ENCODE assay signal across 17 cellular contexts in the genomic region with DNA sequence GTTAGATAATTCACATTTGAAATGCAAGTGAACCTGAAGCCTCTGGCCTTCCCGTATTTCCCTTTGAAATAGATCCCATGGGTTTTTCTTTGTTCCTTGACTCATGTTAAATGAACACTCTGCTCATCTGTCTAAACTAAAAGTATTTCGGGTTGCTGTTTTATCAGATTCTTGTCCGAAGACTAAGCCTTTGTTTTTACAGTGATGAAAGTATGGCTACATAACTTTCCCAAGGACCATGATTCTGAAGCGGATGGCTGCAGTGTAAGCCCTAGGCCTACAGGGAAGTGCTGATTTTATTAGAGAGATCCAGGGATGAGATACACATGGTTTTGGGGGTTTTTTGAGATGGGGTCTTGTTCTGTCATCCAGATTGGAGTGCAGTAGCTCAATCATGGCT.
DNase-seq lines count a peak whose midpoint lies in the region; ATAC-seq and TF ChIP-seq lines count a peak whose summit lies in the region.
"Had no signal": no experiment of that assay in that cellular context is flagged by ENCODE, and none has a peak within 500 bp of the region (broad histone marks: within the 10 kb centered on the region; RNA-seq: fewer than 3 reads in every experiment).

No MANE protein-coding gene starts in this region.

- no peaks in the 10 kb centered on the region for H4K20me1 ChIP-seq in GM23338 (replicated peaks; ENCODE audit: insufficient read depth)

- peak overlapping the region; percentile 56; the same call in 1 of the 2 replicates for H3K27ac Mint-ChIP-seq in GM23338
- H3K27ac Mint-ChIP-seq in Calu3 (ENCODE audit: unreplicated experiment), result no peak overlapping the region
- H3K27ac Mint-ChIP-seq: CD14-positive monocyte had no signal

- peak overlapping the region; percentile 62; the same call in 1 of the 2 replicates for H3K27ac ChIP-seq in GM23338 (ENCODE audit: low read depth)
- H3K27ac ChIP-seq in neuronal stem cell (replicated peaks; ENCODE audit: low read length), result no peak overlapping the region
- H3K27ac ChIP-seq: 22Rv1, GM23248 had no signal

- no peak overlapping the region for H4K91ac ChIP-seq in neuronal stem cell (ENCODE audit: low read depth, low read length, poor library complexity)

- H2BK12ac ChIP-seq in neuronal stem cell (ENCODE audit: low read length), result no peak overlapping the region

- H3K79me2 ChIP-seq in GM23338 (replicated peaks; ENCODE audit: insufficient read depth), result no peaks in the 10 kb centered on the region

- no peak overlapping the region for H2BK5ac ChIP-seq in neuronal stem cell (ENCODE audit: low read length)

- no peak overlapping the region for H3K18ac ChIP-seq in neuronal stem cell (ENCODE audit: low read length)

- H3K4me1 Mint-ChIP-seq in GM23338 (peaks cover 13% of the 10 kb centered on the region; the same call in 2 of the 3 replicates), Calu3 (ENCODE audit: low read depth, unreplicated experiment) (no peaks in the 10 kb centered on the region)
- H3K4me1 Mint-ChIP-seq: CD14-positive monocyte; CD8-positive, alpha-beta memory T cell; IgD-negative memory B cell had no signal

- DNase-seq in GM23338 (ENCODE audit: low spot score) (no peak), astrocyte of the spinal cord (ENCODE audit: low read depth, low spot score) (peak; percentile 34), hepatic stellate cell (ENCODE audit: low spot score) (peak; percentile 5), neuronal stem cell (ENCODE audit: low spot score) (no peak), Calu3 (no peak), mesenteric fat pad (ENCODE audit: low spot score) (no peak), GM03348 (ENCODE audit: low spot score) (no peak), amniotic stem cell (lab: John Stamatoyannopoulos, UW) (no peak)
- DNase-seq: Caco-2; CD8-positive, alpha-beta memory T cell; DMS53; GF-D8; GM23248 had no signal

- no peak overlapping the region for H3K9ac ChIP-seq in neuronal stem cell (ENCODE audit: low read depth, low read length, poor library complexity)
- H3K9ac ChIP-seq: GM23248 had no signal

- no peaks in the 10 kb centered on the region for H3K9me2 ChIP-seq in GM23338 (ENCODE audit: insufficient read depth)

- H3K79me1 ChIP-seq in neuronal stem cell (ENCODE audit: low read depth, low read length), result no peaks in the 10 kb centered on the region

- H3K27me3 ChIP-seq in GM23338 (ENCODE audit: insufficient read depth) (no peaks in the 10 kb centered on the region), neuronal stem cell (ENCODE audit: control insufficient read depth in 3 of 3, insufficient read depth in 3 of 3, low read depth in 1 of 3, low read length in 3 of 3) (no peaks in the 10 kb centered on the region)

- H3K36me3 ChIP-seq in GM23338 (ENCODE audit: insufficient read depth) (no peaks in the 10 kb centered on the region), neuronal stem cell (replicated peaks in 1 of 2; ENCODE audit: control insufficient read depth in 2 of 2, insufficient read depth in 2 of 2, low read length in 2 of 2) (no peaks in the 10 kb centered on the region)
- H3K36me3 ChIP-seq: HAP-1 had no signal

- no peak overlapping the region for H2BK120ac ChIP-seq in neuronal stem cell (ENCODE audit: low read depth, low read length)

- peaks cover 3% of the 10 kb centered on the region for H3K27me3 Mint-ChIP-seq in GM23338 (ENCODE audit: insufficient read depth, low read depth, poor library complexity)
- no peaks in the 10 kb centered on the region for H3K27me3 Mint-ChIP-seq in Calu3 (ENCODE audit: unreplicated experiment)
- H3K27me3 Mint-ChIP-seq: CD8-positive, alpha-beta memory T cell; IgD-negative memory B cell had no signal

- no peak overlapping the region for H3K4me3 ChIP-seq in GM23338
- no peak overlapping the region for H3K4me3 ChIP-seq in astrocyte of the spinal cord (ENCODE audit: low read depth, low read length)
- no peak overlapping the region for H3K4me3 ChIP-seq in neuronal stem cell (ENCODE audit: low read length in 2 of 2)
- H3K4me3 ChIP-seq: GM23248, HAP-1 had no signal

- WGBS in neuronal stem cell (ENCODE audit: extremely low coverage in 2 of 2, insufficient read length in 2 of 2, insufficient replicate concordance in 1 of 2), 2 donors, result no CpG with 5 or more reads among the region's 4 CpGs

- no peak overlapping the region for H4K8ac ChIP-seq in neuronal stem cell (ENCODE audit: low read depth, low read length)

- H3K23ac ChIP-seq in neuronal stem cell (ENCODE audit: low read depth, low read length, poor library complexity), result no peak overlapping the region

- TF ChIP-seq CTCF in GM23338 (conservative IDR thresholded peaks at IDR 0.05; ENCODE audit: low read depth in 2 of 2) (no peak), astrocyte of the spinal cord (IDR thresholded peaks at IDR 0.05; ENCODE audit: low read depth, low read length) (no peak), Calu3 (IDR thresholded peaks at IDR 0.05; ENCODE audit: unreplicated experiment) (no peak)

- H3K36me3 Mint-ChIP-seq in GM23338 (ENCODE audit: low read depth) (0 out of 3 replicates have a peak, but pooled peaks cover 3% of the 10 kb centered on the region), Calu3 (ENCODE audit: insufficient read depth, unreplicated experiment) (peaks cover 15% of the 10 kb centered on the region)
- H3K36me3 Mint-ChIP-seq: CD14-positive monocyte had no signal

- H3F3A ChIP-seq in GM23338 (replicated peaks; ENCODE audit: low read depth), result no peaks in the 10 kb centered on the region

- in situ Hi-C loops in astrocyte of the spinal cord (cut with HindIII; ENCODE audit: low sequenced_read_pairs), result no loop called here

- BruUV-seq in Calu3 (replicated peaks; lab: Mats Ljungman, UMichigan), result no TSS peak

- no peak overlapping the region for H3K4ac ChIP-seq in neuronal stem cell (ENCODE audit: low read length)

- H3K4me1 ChIP-seq in GM23338 (ENCODE audit: insufficient read depth), result peaks cover 8% of the 10 kb centered on the region
- no peaks in the 10 kb centered on the region for H3K4me1 ChIP-seq in neuronal stem cell (ENCODE audit: control insufficient read depth in 2 of 2, insufficient read depth in 1 of 2, low read depth in 1 of 2, low read length in 2 of 2)
- H3K4me1 ChIP-seq: HAP-1 had no signal

- ATAC-seq in GM23338, result no peak; the same call in 2 of the 3 replicates

- H3K4me2 ChIP-seq in GM23338 (peak overlapping the region; percentile 6; the same call in 1 of the 2 replicates), neuronal stem cell (ENCODE audit: insufficient read depth, low read length, poor library complexity, severe bottlenecking) (no peak overlapping the region)

- H2BK15ac ChIP-seq in neuronal stem cell (ENCODE audit: low read length), result no peak overlapping the region

- no peaks in the 10 kb centered on the region for H3K9me3 ChIP-seq in neuronal stem cell (replicated peaks in 1 of 2; ENCODE audit: control insufficient read depth in 2 of 2, insufficient read depth in 1 of 2, low read depth in 1 of 2, low read length in 2 of 2)
- H3K9me3 ChIP-seq: Caco-2, HAP-1 had no signal

- no peaks in the 10 kb centered on the region for H3K9me3 Mint-ChIP-seq in GM23338
- no peaks in the 10 kb centered on the region for H3K9me3 Mint-ChIP-seq in Calu3 (ENCODE audit: low read depth, unreplicated experiment)
- H3K9me3 Mint-ChIP-seq: CD14-positive monocyte; CD8-positive, alpha-beta memory T cell; IgD-negative memory B cell had no signal

- CTCF ChIA-PET in Calu3 (lab: Charles Lee), result interaction anchor here (1.1 kb wide), 1 partner anchor 11 kb away, joined by 3 read pairs; no protein-coding TSS in a partner anchor

- no peak overlapping the region for H3K4me3 Mint-ChIP-seq in GM23338
- H3K4me3 Mint-ChIP-seq in Calu3 (ENCODE audit: low read depth, unreplicated experiment), result no peak overlapping the region
- H3K4me3 Mint-ChIP-seq: CD14-positive monocyte; CD8-positive, alpha-beta memory T cell; IgD-negative memory B cell had no signal

- H3K14ac ChIP-seq in neuronal stem cell (ENCODE audit: low read length), result no peak overlapping the region

- no peak overlapping the region for H2AK5ac ChIP-seq in neuronal stem cell (ENCODE audit: low read depth, low read length)

- intact Hi-C loops in Calu3 (cut with micrococcal nuclease; ENCODE audit: unreplicated experiment), result no loop called here

- no peak overlapping the region for H2AFZ ChIP-seq in GM23338
- peak overlapping the region; percentile 33 for H2AFZ ChIP-seq in neuronal stem cell (ENCODE audit: low read length)
- H2AFZ ChIP-seq: GM23248 had no signal

TF ChIP-seq in GM23338, 12 proteins besides CTCF, POLR2A, EP300 and RAD21 (continues in another document):
- TF ChIP-seq EZH2 (IDR thresholded peaks at IDR 0.05; ENCODE audit: low read depth, unreplicated experiment) (no peak), POLR2AphosphoS5 (IDR thresholded peaks at IDR 0.05; ENCODE audit: low read depth) (no peak)

Comparison
In these comparisons a context has a peak if more than half of its experiments do, and no peak if none do; other contexts are left out.
1. DNase-seq: peak in astrocyte of the spinal cord (single experiment) and hepatic stellate cell (single experiment); none in GM23338 (single experiment), neuronal stem cell (single experiment), Calu3 (single experiment), mesenteric fat pad (single experiment), GM03348 (single experiment) and amniotic stem cell (single experiment).